25 cellular contexts compared by ENCODE assay signal in genomic region chrY:16572061-16572460, GRCh38.
"Had no signal": no experiment of that assay in that cellular context is flagged by ENCODE, and none has a peak within 500 bp of the region (broad histone marks: within the 10 kb centered on the region; RNA-seq: fewer than 3 reads in every experiment).

No MANE protein-coding gene starts in this region.

- DNase-seq: natural killer cell; occipital lobe; ovary; posterior cingulate gyrus; psoas muscle; right cardiac atrium; right lobe of liver; sigmoid colon; small intestine; stimulated activated CD4-positive, alpha-beta T cell treated with anti-CD3 and anti-CD28 coated beads, Interleukin-15, amount 100 ng/mL, for 24 hours; stimulated activated CD4-positive, alpha-beta T cell treated with anti-CD3 and anti-CD28 coated beads, Interleukin-2, amount 100 ng/mL, for 24 hours; stimulated activated CD4-positive, alpha-beta T cell treated with anti-CD3 and anti-CD28 coated beads, Interleukin-2, amount 100 ng/mL, for 48 hours; stimulated activated CD4-positive, alpha-beta T cell treated with anti-CD3 and anti-CD28 coated beads, Interleukin-4, amount 100 ng/mL, for 24 hours; stimulated activated naive B cell treated with anti-CD40 and anti-IgM and Interleukin-4, amounts not matched to agents 10 μg/mL and 1 μg/mL and 100 μg/mL, for 72 hours; stimulated activated naive CD4-positive, alpha-beta T cell treated with Interleukin-2 at 50 U/mL for 16 hours; stomach; thyroid gland; trophoblast cell; upper lobe of left lung had no signal

- H3K9me3 ChIP-seq: ovary, psoas muscle, right lobe of liver, sigmoid colon, stomach, thoracic aorta, thyroid gland, tibial nerve, upper lobe of left lung, vagina had no signal

- H3K36me3 ChIP-seq: neural progenitor cell, ovary, right lobe of liver, sigmoid colon, stomach, thoracic aorta, thyroid gland, tibial nerve, upper lobe of left lung, vagina had no signal

- H3K27me3 ChIP-seq: neural progenitor cell, ovary, right lobe of liver, sigmoid colon, stomach, thyroid gland, tibial nerve, upper lobe of left lung, vagina had no signal

- H3K4me1 ChIP-seq: neural progenitor cell, parathyroid adenoma, psoas muscle, right lobe of liver, sigmoid colon, stomach, thyroid gland, tibial nerve, upper lobe of left lung, vagina had no signal

- H3K27ac ChIP-seq: neural progenitor cell, ovary, parathyroid adenoma, psoas muscle, right lobe of liver, sigmoid colon, stomach, thoracic aorta, thyroid gland, tibial nerve, upper lobe of left lung, vagina had no signal

- H3K4me2 ChIP-seq: neural progenitor cell had no signal

- ATAC-seq: natural killer cell; psoas muscle; right cardiac atrium; right lobe of liver; stimulated activated effector memory CD8-positive, alpha-beta T cell treated with anti-CD3 and anti-CD28 coated beads, Interleukin-12 subunit alpha, Interleukin-12 subunit beta, amount 100 ng/mL, for 72 hours; stimulated activated naive B cell treated with anti-CD40 and anti-IgM and Interleukin-4, amounts not matched to agents 10 μg/mL and 1 μg/mL and 100 μg/mL, for 72 hours had no signal

- H3K9ac ChIP-seq: neural progenitor cell, parathyroid adenoma had no signal

- H3K4me3 ChIP-seq: neural progenitor cell, ovary, psoas muscle, right lobe of liver, sigmoid colon, stomach, thoracic aorta, thyroid gland, tibial nerve, upper lobe of left lung, vagina had no signal

- H2AFZ ChIP-seq: neural progenitor cell, parathyroid adenoma had no signal
